ENCODE assay signal across 1 cellular context in the genomic region with DNA sequence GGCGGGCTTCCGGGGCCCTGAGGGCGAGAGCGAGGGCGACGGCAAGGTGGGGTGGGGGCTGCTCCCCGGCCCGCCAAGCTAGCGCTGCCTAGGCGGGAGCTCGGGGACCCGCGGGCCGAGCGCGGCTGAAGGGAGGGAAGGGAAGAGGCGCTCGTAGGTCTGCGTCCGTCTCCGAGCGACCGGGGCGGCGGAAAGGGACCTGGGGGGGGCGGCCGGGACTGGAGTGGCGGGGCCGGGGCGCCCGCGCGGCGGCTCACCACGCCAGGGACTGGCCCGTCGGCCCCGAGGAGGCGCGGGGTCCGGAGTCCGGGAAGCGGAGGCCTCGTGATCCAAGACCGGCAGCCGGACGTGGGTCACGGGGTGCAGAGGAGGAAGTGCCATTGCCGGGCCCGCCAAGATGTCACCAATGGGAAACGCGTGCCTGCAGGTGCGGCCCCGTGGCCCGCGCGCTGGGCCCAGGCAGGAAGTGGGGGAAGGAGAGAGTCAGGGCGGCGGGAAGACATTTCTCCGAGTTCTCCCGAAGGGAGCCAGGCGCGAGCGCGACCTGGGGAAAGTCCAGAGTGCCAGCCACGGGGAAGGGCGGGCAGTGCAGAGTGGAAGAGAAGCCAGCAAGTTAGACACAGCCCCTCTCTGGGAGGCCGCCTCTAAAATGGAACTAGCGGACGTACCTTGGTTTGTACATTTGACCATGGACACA.
A peak's percentile ranks its signal among the peaks of the same experiment; 100 is the strongest.
TF ChIP-seq lines count a peak whose summit lies in the region.

No MANE protein-coding gene starts in this region.

TF ChIP-seq in HepG2, 621 proteins besides CTCF, POLR2A, EP300 and RAD21 (continued from another document and continues in another):
- peak; percentile 50 for TF ChIP-seq ZNF710 (CRISPR knock-in tag; IDR thresholded peaks at IDR 0.05; ENCODE audit: borderline replicate concordance)
- TF ChIP-seq SIN3B (IDR thresholded peaks at IDR 0.05; ENCODE audit: low read length) = no peak
- peak; percentile 77; the same call in 1 of the 2 replicates for TF ChIP-seq ZFX (CRISPR knock-in tag; IDR thresholded peaks at IDR 0.05; ENCODE audit: low read depth)
- TF ChIP-seq NFE2 (CRISPR knock-in tag; IDR thresholded peaks at IDR 0.05) = no peak
- no peak for TF ChIP-seq ZNF343 (CRISPR knock-in tag; IDR thresholded peaks at IDR 0.05)
- no peak for TF ChIP-seq FOXM1 (CRISPR knock-in tag; IDR thresholded peaks at IDR 0.05)
- no peak for TF ChIP-seq ZNF703 (CRISPR knock-in tag; IDR thresholded peaks at IDR 0.05; ENCODE audit: borderline replicate concordance)
- peak; percentile 95 for TF ChIP-seq HES4 (CRISPR knock-in tag; IDR thresholded peaks at IDR 0.05; ENCODE audit: borderline replicate concordance)
- TF ChIP-seq, protein P1, sequence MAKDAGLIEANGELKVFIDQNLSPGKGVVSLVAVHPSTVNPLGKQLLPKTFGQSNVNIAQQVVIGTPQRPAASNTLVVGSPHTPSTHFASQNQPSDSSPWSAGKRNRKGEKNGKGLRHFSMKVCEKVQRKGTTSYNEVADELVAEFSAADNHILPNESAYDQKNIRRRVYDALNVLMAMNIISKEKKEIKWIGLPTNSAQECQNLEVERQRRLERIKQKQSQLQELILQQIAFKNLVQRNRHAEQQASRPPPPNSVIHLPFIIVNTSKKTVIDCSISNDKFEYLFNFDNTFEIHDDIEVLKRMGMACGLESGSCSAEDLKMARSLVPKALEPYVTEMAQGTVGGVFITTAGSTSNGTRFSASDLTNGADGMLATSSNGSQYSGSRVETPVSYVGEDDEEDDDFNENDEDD (CRISPR knock-in tag; IDR thresholded peaks at IDR 0.05; ENCODE audit: borderline replicate concordance) = peak; percentile 99
- TF ChIP-seq ZNF367 (CRISPR knock-in tag; IDR thresholded peaks at IDR 0.05; ENCODE audit: borderline replicate concordance) = peak; percentile 53; the same call in 1 of the 2 replicates
- TF ChIP-seq KLF15 (CRISPR knock-in tag; IDR thresholded peaks at IDR 0.05; ENCODE audit: borderline replicate concordance) = peak; percentile 68; the same call in 1 of the 2 replicates
- TF ChIP-seq TGIF2 (CRISPR knock-in tag; IDR thresholded peaks at IDR 0.05) = peak; percentile 62; the same call in 1 of the 2 replicates
- peak; percentile 94; the same call in 1 of the 2 replicates for TF ChIP-seq MEIS2 (CRISPR knock-in tag; IDR thresholded peaks at IDR 0.05)
- 0 out of 2 replicates have a peak, but pooled peaks have one; percentile 65 for TF ChIP-seq NFIB (CRISPR knock-in tag; IDR thresholded peaks at IDR 0.05; ENCODE audit: borderline replicate concordance)
- peak; percentile 88 for TF ChIP-seq ZNF557 (CRISPR knock-in tag; IDR thresholded peaks at IDR 0.05)
- TF ChIP-seq, protein P2, sequence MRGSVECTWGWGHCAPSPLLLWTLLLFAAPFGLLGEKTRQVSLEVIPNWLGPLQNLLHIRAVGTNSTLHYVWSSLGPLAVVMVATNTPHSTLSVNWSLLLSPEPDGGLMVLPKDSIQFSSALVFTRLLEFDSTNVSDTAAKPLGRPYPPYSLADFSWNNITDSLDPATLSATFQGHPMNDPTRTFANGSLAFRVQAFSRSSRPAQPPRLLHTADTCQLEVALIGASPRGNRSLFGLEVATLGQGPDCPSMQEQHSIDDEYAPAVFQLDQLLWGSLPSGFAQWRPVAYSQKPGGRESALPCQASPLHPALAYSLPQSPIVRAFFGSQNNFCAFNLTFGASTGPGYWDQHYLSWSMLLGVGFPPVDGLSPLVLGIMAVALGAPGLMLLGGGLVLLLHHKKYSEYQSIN (CRISPR knock-in tag; IDR thresholded peaks at IDR 0.05; ENCODE audit: borderline replicate concordance) = no peak
- TF ChIP-seq, protein P3, sequence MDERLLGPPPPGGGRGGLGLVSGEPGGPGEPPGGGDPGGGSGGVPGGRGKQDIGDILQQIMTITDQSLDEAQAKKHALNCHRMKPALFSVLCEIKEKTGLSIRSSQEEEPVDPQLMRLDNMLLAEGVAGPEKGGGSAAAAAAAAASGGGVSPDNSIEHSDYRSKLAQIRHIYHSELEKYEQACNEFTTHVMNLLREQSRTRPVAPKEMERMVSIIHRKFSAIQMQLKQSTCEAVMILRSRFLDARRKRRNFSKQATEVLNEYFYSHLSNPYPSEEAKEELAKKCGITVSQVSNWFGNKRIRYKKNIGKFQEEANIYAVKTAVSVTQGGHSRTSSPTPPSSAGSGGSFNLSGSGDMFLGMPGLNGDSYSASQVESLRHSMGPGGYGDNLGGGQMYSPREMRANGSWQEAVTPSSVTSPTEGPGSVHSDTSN (CRISPR knock-in tag; IDR thresholded peaks at IDR 0.05) = no peak
- TF ChIP-seq ARNT (IDR thresholded peaks at IDR 0.05) = no peak
- TF ChIP-seq, protein P4, sequence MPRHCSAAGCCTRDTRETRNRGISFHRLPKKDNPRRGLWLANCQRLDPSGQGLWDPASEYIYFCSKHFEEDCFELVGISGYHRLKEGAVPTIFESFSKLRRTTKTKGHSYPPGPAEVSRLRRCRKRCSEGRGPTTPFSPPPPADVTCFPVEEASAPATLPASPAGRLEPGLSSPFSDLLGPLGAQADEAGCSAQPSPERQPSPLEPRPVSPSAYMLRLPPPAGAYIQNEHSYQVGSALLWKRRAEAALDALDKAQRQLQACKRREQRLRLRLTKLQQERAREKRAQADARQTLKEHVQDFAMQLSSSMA (CRISPR knock-in tag; IDR thresholded peaks at IDR 0.05) = peak; percentile 89
- no peak for TF ChIP-seq PHB2 (IDR thresholded peaks at IDR 0.05; ENCODE audit: partially characterized antibody)
- no peak for TF ChIP-seq ZNF383 (CRISPR knock-in tag; IDR thresholded peaks at IDR 0.05; ENCODE audit: borderline replicate concordance)
- TF ChIP-seq, protein P5, sequence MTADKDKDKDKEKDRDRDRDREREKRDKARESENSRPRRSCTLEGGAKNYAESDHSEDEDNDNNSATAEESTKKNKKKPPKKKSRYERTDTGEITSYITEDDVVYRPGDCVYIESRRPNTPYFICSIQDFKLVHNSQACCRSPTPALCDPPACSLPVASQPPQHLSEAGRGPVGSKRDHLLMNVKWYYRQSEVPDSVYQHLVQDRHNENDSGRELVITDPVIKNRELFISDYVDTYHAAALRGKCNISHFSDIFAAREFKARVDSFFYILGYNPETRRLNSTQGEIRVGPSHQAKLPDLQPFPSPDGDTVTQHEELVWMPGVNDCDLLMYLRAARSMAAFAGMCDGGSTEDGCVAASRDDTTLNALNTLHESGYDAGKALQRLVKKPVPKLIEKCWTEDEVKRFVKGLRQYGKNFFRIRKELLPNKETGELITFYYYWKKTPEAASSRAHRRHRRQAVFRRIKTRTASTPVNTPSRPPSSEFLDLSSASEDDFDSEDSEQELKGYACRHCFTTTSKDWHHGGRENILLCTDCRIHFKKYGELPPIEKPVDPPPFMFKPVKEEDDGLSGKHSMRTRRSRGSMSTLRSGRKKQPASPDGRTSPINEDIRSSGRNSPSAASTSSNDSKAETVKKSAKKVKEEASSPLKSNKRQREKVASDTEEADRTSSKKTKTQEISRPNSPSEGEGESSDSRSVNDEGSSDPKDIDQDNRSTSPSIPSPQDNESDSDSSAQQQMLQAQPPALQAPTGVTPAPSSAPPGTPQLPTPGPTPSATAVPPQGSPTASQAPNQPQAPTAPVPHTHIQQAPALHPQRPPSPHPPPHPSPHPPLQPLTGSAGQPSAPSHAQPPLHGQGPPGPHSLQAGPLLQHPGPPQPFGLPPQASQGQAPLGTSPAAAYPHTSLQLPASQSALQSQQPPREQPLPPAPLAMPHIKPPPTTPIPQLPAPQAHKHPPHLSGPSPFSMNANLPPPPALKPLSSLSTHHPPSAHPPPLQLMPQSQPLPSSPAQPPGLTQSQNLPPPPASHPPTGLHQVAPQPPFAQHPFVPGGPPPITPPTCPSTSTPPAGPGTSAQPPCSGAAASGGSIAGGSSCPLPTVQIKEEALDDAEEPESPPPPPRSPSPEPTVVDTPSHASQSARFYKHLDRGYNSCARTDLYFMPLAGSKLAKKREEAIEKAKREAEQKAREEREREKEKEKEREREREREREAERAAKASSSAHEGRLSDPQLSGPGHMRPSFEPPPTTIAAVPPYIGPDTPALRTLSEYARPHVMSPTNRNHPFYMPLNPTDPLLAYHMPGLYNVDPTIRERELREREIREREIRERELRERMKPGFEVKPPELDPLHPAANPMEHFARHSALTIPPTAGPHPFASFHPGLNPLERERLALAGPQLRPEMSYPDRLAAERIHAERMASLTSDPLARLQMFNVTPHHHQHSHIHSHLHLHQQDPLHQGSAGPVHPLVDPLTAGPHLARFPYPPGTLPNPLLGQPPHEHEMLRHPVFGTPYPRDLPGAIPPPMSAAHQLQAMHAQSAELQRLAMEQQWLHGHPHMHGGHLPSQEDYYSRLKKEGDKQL (CRISPR knock-in tag; IDR thresholded peaks at IDR 0.05; ENCODE audit: low read depth) = peak; percentile 74; the same call in 1 of the 2 replicates
- no peak for TF ChIP-seq ZNF513 (CRISPR knock-in tag; conservative IDR thresholded peaks at IDR 0.05)
- no peak for TF ChIP-seq FOXK2 (IDR thresholded peaks at IDR 0.05)
- 0 out of 2 replicates have a peak, but pooled peaks have one; percentile 43 for TF ChIP-seq BRCA1 (CRISPR knock-in tag; IDR thresholded peaks at IDR 0.05)
- TF ChIP-seq ELF1 (CRISPR knock-in tag; IDR thresholded peaks at IDR 0.05) = peak; percentile 95
- peak; percentile 38; the same call in 1 of the 2 replicates for TF ChIP-seq PRDM10 (CRISPR knock-in tag; IDR thresholded peaks at IDR 0.05; ENCODE audit: low read depth)
- TF ChIP-seq ZNF550 (CRISPR knock-in tag; IDR thresholded peaks at IDR 0.05; ENCODE audit: borderline replicate concordance) = no peak
- TF ChIP-seq SP2 (CRISPR knock-in tag; IDR thresholded peaks at IDR 0.05) = peak; percentile 69
- no peak for TF ChIP-seq SRSF4 (IDR thresholded peaks at IDR 0.05; ENCODE audit: low read depth, low read length, poor library complexity, severe bottlenecking)
- no peak for TF ChIP-seq ZBTB8A (CRISPR knock-in tag; IDR thresholded peaks at IDR 0.05; ENCODE audit: borderline replicate concordance, low read depth)
- peak; percentile 97 for TF ChIP-seq YEATS4 (CRISPR knock-in tag; IDR thresholded peaks at IDR 0.05; ENCODE audit: borderline replicate concordance)
- no peak for TF ChIP-seq ZNF296 (CRISPR knock-in tag; conservative IDR thresholded peaks at IDR 0.05)
- TF ChIP-seq NPAS2 (CRISPR knock-in tag; IDR thresholded peaks at IDR 0.05; ENCODE audit: borderline replicate concordance) = 0 out of 2 replicates have a peak, but pooled peaks have one; percentile 58
- TF ChIP-seq, protein P6, sequence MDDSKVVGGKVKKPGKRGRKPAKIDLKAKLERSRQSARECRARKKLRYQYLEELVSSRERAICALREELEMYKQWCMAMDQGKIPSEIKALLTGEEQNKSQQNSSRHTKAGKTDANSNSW (CRISPR knock-in tag; IDR thresholded peaks at IDR 0.05; ENCODE audit: borderline replicate concordance) = peak; percentile 69; the same call in 1 of the 2 replicates
- TF ChIP-seq, protein P7, sequence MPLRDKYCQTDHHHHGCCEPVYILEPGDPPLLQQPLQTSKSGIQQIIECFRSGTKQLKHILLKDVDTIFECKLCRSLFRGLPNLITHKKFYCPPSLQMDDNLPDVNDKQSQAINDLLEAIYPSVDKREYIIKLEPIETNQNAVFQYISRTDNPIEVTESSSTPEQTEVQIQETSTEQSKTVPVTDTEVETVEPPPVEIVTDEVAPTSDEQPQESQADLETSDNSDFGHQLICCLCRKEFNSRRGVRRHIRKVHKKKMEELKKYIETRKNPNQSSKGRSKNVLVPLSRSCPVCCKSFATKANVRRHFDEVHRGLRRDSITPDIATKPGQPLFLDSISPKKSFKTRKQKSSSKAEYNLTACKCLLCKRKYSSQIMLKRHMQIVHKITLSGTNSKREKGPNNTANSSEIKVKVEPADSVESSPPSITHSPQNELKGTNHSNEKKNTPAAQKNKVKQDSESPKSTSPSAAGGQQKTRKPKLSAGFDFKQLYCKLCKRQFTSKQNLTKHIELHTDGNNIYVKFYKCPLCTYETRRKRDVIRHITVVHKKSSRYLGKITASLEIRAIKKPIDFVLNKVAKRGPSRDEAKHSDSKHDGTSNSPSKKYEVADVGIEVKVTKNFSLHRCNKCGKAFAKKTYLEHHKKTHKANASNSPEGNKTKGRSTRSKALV (CRISPR knock-in tag; IDR thresholded peaks at IDR 0.05) = peak; percentile 48; the same call in 1 of the 2 replicates
